Comparison of ENCODE assay signal across 11 cellular contexts in the genomic region with DNA sequence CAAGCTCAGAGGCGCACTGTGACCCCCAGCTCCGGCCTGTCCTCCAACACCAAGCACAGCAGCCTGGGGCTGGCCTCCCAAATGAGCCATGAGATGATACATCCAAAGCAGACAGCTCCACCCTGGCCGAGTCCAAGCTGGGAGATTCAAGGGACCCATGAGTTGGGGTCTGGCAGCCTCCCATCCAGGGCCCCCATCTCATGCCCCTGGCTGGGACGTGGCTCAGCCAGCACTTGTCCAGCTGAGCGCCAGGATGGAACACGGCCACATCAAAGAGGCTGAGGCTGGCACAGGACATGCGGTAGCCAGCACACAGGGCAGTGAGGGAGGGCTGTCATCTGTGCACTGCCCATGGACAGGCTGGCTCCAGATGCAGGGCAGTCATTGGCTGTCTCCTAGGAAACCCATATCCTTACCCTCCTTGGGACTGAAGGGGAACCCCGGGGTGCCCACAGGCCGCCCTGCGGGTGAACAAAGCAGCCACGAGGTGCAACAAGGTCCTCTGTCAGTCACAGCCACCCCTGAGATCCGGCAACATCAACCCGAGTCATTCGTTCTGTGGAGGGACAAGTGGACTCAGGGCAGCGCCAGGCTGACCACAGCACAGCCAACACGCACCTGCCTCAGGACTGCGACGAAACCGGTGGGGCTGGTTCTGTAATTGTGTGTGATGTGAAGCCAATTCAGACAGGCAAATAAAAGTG. TPM values are rescaled to one million over a fixed set of nuclear protein-coding genes. Genes with fewer than 3 reads are reported as not detected.
DNase-seq lines count a peak whose midpoint lies in the region; ATAC-seq and TF ChIP-seq lines count a peak whose summit lies in the region.
"Had no signal": no experiment of that assay in that cellular context is flagged by ENCODE, and none has a peak within 500 bp of the region (broad histone marks: within the 10 kb centered on the region; RNA-seq: fewer than 3 reads in every experiment).

No MANE protein-coding gene starts in this region.

- H3K27me3 Mint-ChIP-seq in glutamatergic neuron (ENCODE audit: unreplicated experiment) (peaks cover 3% of the 10 kb centered on the region), neural progenitor cell (ENCODE audit: insufficient read depth, low read depth) (peaks cover 2% of the 10 kb centered on the region)
- H3K27me3 Mint-ChIP-seq: activated naive CD4-positive, alpha-beta T cell treated with anti-CD3 and anti-CD28 coated beads, Interleukin-2, amount 10 ng/mL, durations not matched to agents 7 days and 5 days had no signal

- H3F3A ChIP-seq in neural progenitor cell (ENCODE audit: low read depth) = peaks cover 5% of the 10 kb centered on the region

- H3K4me3 ChIP-seq in LNCaP clone FGC (ENCODE audit: low read depth, low read length) = peak overlapping the region; percentile 41
- H3K4me3 ChIP-seq in neural progenitor cell = no peak overlapping the region

- H3K36me3 ChIP-seq in neural progenitor cell = peaks cover 2% of the 10 kb centered on the region

- DNase-seq in LNCaP clone FGC (ENCODE audit: low read depth) (peak; percentile 91), glutamatergic neuron (no peak), neural progenitor cell (ENCODE audit: low spot score) (no peak), GOT3 (lab: John Stamatoyannopoulos, UW) (no peak), MV-4-11 (lab: John Stamatoyannopoulos, UW) (no peak), GDM1 (lab: John Stamatoyannopoulos, UW) (no peak)
- DNase-seq: activated CD4-positive, alpha-beta T cell treated with anti-CD3 and anti-CD28 coated beads, Interleukin-2, amount 50 U/mL, for 1 hour; activated naive CD4-positive, alpha-beta T cell treated with anti-CD3 and anti-CD28 coated beads, Interleukin-2, amount 10 ng/mL, durations not matched to agents 7 days and 5 days; NCI-H524 treated with DMSO at 0.1 percent for 48 hours had no signal

- H3K27ac ChIP-seq in 22Rv1 (peak overlapping the region; percentile 94), neural progenitor cell (peak overlapping the region; percentile 18)

- no peak for ATAC-seq in GM21447 (IDR thresholded peaks at IDR 0.05; ENCODE audit: unreplicated experiment)

- no peak overlapping the region for H3K9ac ChIP-seq in neural progenitor cell

- H3K9me3 ChIP-seq in neural progenitor cell (ENCODE audit: low read depth) = no peaks in the 10 kb centered on the region

- H4K20me1 ChIP-seq in neural progenitor cell (ENCODE audit: low read depth) = peaks cover 20% of the 10 kb centered on the region

- no peaks in the 10 kb centered on the region for H3K27me3 ChIP-seq in neural progenitor cell

- H3K4me3 Mint-ChIP-seq in glutamatergic neuron (ENCODE audit: unreplicated experiment) = no peak overlapping the region
- no peak overlapping the region for H3K4me3 Mint-ChIP-seq in neural progenitor cell
- H3K4me3 Mint-ChIP-seq: activated naive CD4-positive, alpha-beta T cell treated with anti-CD3 and anti-CD28 coated beads, Interleukin-2, amount 10 ng/mL, durations not matched to agents 7 days and 5 days had no signal

- H3K79me2 ChIP-seq in neural progenitor cell (ENCODE audit: low read depth) = no peaks in the 10 kb centered on the region

- no peak overlapping the region for H3K4me2 ChIP-seq in neural progenitor cell

- H3K27ac Mint-ChIP-seq in glutamatergic neuron (ENCODE audit: unreplicated experiment) (peak overlapping the region; percentile 17), neural progenitor cell (no peak overlapping the region)

- H3K36me3 Mint-ChIP-seq in glutamatergic neuron (ENCODE audit: unreplicated experiment) = peaks cover 5% of the 10 kb centered on the region
- H3K36me3 Mint-ChIP-seq in neural progenitor cell = peaks cover 13% of the 10 kb centered on the region

- no peak overlapping the region for H2AFZ ChIP-seq in neural progenitor cell (replicated peaks)

- peaks cover 16% of the 10 kb centered on the region for H3K9me3 Mint-ChIP-seq in glutamatergic neuron (ENCODE audit: unreplicated experiment)
- peaks cover 4% of the 10 kb centered on the region for H3K9me3 Mint-ChIP-seq in neural progenitor cell

- TF ChIP-seq CTCF in 22Rv1 (IDR thresholded peaks at IDR 0.05) (no peak), LNCaP clone FGC (IDR thresholded peaks at IDR 0.05; ENCODE audit: control insufficient read depth, extremely low read depth, insufficient read depth) (no peak), glutamatergic neuron (IDR thresholded peaks at IDR 0.05; ENCODE audit: partially characterized antibody, unreplicated experiment) (no peak), neural progenitor cell (IDR thresholded peaks at IDR 0.05) (no peak)

- H3K4me1 Mint-ChIP-seq in glutamatergic neuron (ENCODE audit: low read depth, unreplicated experiment) = peaks cover 14% of the 10 kb centered on the region
- peaks cover 5% of the 10 kb centered on the region for H3K4me1 Mint-ChIP-seq in neural progenitor cell

- peaks cover 3% of the 10 kb centered on the region for H3K4me1 ChIP-seq in neural progenitor cell

RNA-seq across cellular contexts. Expression of gene SLC19A1, which starts 29.1 kb away (rescaled TPM):
- total RNA-seq in glutamatergic neuron (ENCODE audit: unreplicated experiment) (53.3 TPM), neural progenitor cell (ENCODE audit: low replicate concordance) (7.7 and 17.3 TPM in 2 replicates)
